ENCODE assay signal across 8 cellular contexts in the genomic region with DNA sequence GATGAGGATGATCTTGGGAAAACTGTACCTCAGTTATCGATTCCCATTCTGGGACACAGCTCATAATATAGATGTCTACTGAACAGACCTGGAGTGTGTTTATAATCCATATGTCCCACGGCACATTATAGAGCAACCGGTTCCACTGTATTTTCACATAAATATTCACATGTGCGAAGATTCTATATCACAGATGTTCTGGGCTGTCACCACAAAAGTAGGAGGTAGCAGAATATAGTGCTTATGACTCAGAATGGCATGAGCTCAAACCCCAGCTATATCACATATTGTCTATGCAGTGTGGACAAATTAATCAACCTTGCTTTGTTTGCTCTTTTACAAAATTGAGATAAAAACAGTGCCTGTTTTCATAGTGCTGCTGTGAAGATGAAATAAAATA.
"Had no signal": no experiment of that assay in that cellular context is flagged by ENCODE, and none has a peak within 500 bp of the region (broad histone marks: within the 10 kb centered on the region; RNA-seq: fewer than 3 reads in every experiment).

No MANE protein-coding gene starts in this region.

- H3K9me3 ChIP-seq: HAP-1 had no signal

- DNase-seq: GM23248, GOT3, H7, H9, HCEC 1CT, HFFc6 had no signal

- H3K4me1 ChIP-seq: HAP-1 had no signal

- H3K27ac ChIP-seq: GM23248 had no signal

- H3K4me3 ChIP-seq: GM23248, GM23338, HAP-1 had no signal

- H3K36me3 ChIP-seq: HAP-1 had no signal
